ENCODE assay signal across 15 cellular contexts in the genomic region with DNA sequence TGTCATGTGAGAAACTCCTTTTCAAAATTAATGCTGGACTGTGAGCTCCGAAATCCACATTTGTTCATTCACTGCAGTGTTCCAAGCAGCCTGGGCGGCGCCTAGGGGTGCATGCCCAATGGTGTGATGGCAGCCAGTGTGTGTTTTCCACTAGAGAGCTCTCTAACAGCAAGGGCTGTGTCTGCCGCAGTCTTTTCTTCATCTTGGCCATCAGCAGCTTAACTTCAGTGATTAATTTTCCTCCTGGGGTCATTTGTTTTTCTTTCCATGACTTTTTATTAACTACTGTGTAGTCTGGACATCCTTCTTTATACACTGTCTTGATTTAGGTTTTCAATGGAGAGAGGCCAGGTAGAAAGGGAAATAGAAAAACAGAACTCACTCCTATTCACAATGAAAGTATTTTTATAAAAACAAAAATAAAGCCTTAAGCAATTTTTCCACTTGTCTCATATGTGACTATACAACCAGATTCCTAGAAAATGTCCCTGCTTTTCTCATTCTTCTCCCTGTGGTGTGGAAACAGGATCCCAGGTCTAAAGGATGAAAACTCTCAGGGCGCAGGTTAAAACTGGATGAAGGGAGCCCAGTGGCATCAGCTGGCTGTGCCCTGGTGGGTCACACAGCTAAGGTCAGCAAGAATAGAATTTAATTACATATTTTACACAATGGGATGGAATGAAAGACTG.
DNase-seq lines count a peak whose midpoint lies in the region; ATAC-seq and TF ChIP-seq lines count a peak whose summit lies in the region.
"Had no signal": no experiment of that assay in that cellular context is flagged by ENCODE, and none has a peak within 500 bp of the region (broad histone marks: within the 10 kb centered on the region; RNA-seq: fewer than 3 reads in every experiment).

No MANE protein-coding gene starts in this region.

- peak overlapping the region; percentile 71 for H3K4ac ChIP-seq in IMR-90 (ENCODE audit: low read depth, low read length)

- TF ChIP-seq RAD21 in IMR-90 (IDR thresholded peaks at IDR 0.05; ENCODE audit: low read length), result no peak

- no peak overlapping the region for H3K27ac ChIP-seq in IMR-90 (ENCODE audit: insufficient read depth, low read length)
- H3K27ac ChIP-seq: neutrophil had no signal

- H3K27me3 Mint-ChIP-seq in osteocyte (ENCODE audit: unreplicated experiment), result no peaks in the 10 kb centered on the region
- no peaks in the 10 kb centered on the region for H3K27me3 Mint-ChIP-seq in activated CD8-positive, alpha-beta T cell treated with anti-CD3 and anti-CD28 coated beads for 36 hours
- H3K27me3 Mint-ChIP-seq: dendritic cell treated with granulocyte-macrophage colony-stimulating factor and Interleukin-4, amounts not matched to agents 40 ng/mL and 50 ng/mL, for 4 days had no signal

- H3K36me3 ChIP-seq in IMR-90 (ENCODE audit: control insufficient read depth, insufficient read depth, low read length), result no peaks in the 10 kb centered on the region
- H3K36me3 ChIP-seq: neutrophil had no signal

- H3K4me3 ChIP-seq in AG09309 (ENCODE audit: control insufficient read depth, low read depth, low read length), result no peak overlapping the region
- H3K4me3 ChIP-seq in IMR-90 (ENCODE audit: insufficient read depth, low read depth, low read length), result no peak overlapping the region

- peak overlapping the region; percentile 58 for H2AFZ ChIP-seq in IMR-90 (replicated peaks; ENCODE audit: low read length, poor library complexity)

- no peak overlapping the region for H2AK9ac ChIP-seq in IMR-90 (replicated peaks; ENCODE audit: low read depth, low read length, poor library complexity)

- H3K56ac ChIP-seq in IMR-90 (ENCODE audit: extremely low read depth, insufficient read depth, low read length), result no peak overlapping the region; the same call in 1 of the 2 replicates

- BruUV-seq in IMR-90 (replicated peaks; lab: Mats Ljungman, UMichigan), result no TSS peak

- peak overlapping the region; percentile 75 for H2AK5ac ChIP-seq in IMR-90 (ENCODE audit: low read depth, low read length)

- no peak overlapping the region for H3K18ac ChIP-seq in IMR-90 (ENCODE audit: low read depth, low read length)

- H4K8ac ChIP-seq in IMR-90 (ENCODE audit: low read depth in 2 of 2, low read length in 2 of 2), result peak overlapping the region; percentile 26 to 37; a peak in 2 of 4 replicates

- peak overlapping the region; percentile 29 for H2BK5ac ChIP-seq in IMR-90 (ENCODE audit: low read depth, low read length, poor library complexity, severe bottlenecking)

- ATAC-seq in IMR-90 (ENCODE audit: low read depth), result peak; percentile 71
- ATAC-seq in activated CD8-positive, alpha-beta T cell treated with anti-CD3 and anti-CD28 coated beads for 36 hours, result no peak
- ATAC-seq in HG03469 (IDR thresholded peaks at IDR 0.05; ENCODE audit: unreplicated experiment), result no peak

- H2BK120ac ChIP-seq in IMR-90 (ENCODE audit: low read depth, low read length), result peak overlapping the region; percentile 84

- peak overlapping the region; percentile 46; the same call in 1 of the 2 replicates for H3K14ac ChIP-seq in IMR-90 (replicated peaks; ENCODE audit: low read depth, low read length)

- intact Hi-C loops in IMR-90 (cut with micrococcal nuclease), result no loop called here
- intact Hi-C loops in activated CD8-positive, alpha-beta T cell treated with anti-CD3 and anti-CD28 coated beads for 36 hours (cut with micrococcal nuclease), result no loop called here

- no peak overlapping the region; the same call in 1 of the 2 replicates for H4K5ac ChIP-seq in IMR-90 (ENCODE audit: low read depth, low read length)

- peak overlapping the region; percentile 87 for H2BK20ac ChIP-seq in IMR-90 (ENCODE audit: low read depth, low read length)

- H3K9me3 Mint-ChIP-seq in osteocyte (ENCODE audit: unreplicated experiment), result no peaks in the 10 kb centered on the region
- no peaks in the 10 kb centered on the region for H3K9me3 Mint-ChIP-seq in activated CD8-positive, alpha-beta T cell treated with anti-CD3 and anti-CD28 coated beads for 36 hours
- H3K9me3 Mint-ChIP-seq: dendritic cell treated with granulocyte-macrophage colony-stimulating factor and Interleukin-4, amounts not matched to agents 40 ng/mL and 50 ng/mL, for 4 days had no signal

- DNase-seq in AG09309 (ENCODE audit: low read depth) (no peak), IMR-90 (no peak), cerebellar cortex (ENCODE audit: low spot score) (peak; percentile 79), osteocyte (ENCODE audit: extremely low spot score, unreplicated experiment) (no peak), NCI-H345 (lab: John Stamatoyannopoulos, UW) (no peak)
- DNase-seq in activated T-cell treated with anti-CD3 and anti-CD28 coated beads, Interleukin-2, amount 50 U/mL, for 1 hour, result no peak
- no peak for DNase-seq in activated CD8-positive, alpha-beta T cell treated with anti-CD3 and anti-CD28 coated beads for 36 hours
- DNase-seq: activated CD4-positive, alpha-beta T cell treated with anti-CD3 and anti-CD28 coated beads, Interleukin-2, amount 50 U/mL, for 4 hours; activated naive CD4-positive, alpha-beta T cell treated with anti-CD3 and anti-CD28 coated beads for 36 hours; CD4-positive, alpha-beta memory T cell; NCI-H1694; stimulated activated CD4-positive, alpha-beta T cell treated with anti-CD3 and anti-CD28 coated beads, Interleukin-15, amount 100 ng/mL, for 24 hours had no signal

- 64% methylated on average over 3 of the region's 5 CpGs; no CpG with 5 or more reads in 1 of the 2 experiments for WGBS in IMR-90 (ENCODE audit: extremely low coverage in 2 of 2, insufficient read length in 1 of 2), 2 experiments

- H3K4me3 Mint-ChIP-seq in osteocyte (ENCODE audit: unreplicated experiment), result peak overlapping the region; percentile 5
- no peak overlapping the region for H3K4me3 Mint-ChIP-seq in activated CD8-positive, alpha-beta T cell treated with anti-CD3 and anti-CD28 coated beads for 36 hours
- H3K4me3 Mint-ChIP-seq: activated naive CD4-positive, alpha-beta T cell treated with anti-CD3 and anti-CD28 coated beads for 36 hours; CD4-positive, alpha-beta memory T cell; dendritic cell treated with granulocyte-macrophage colony-stimulating factor and Interleukin-4, amounts not matched to agents 40 ng/mL and 50 ng/mL, for 4 days had no signal

- dilution Hi-C loops in IMR-90 (cut with HindIII; ENCODE audit: low sequenced_read_pairs, unreplicated experiment), result no loop called here

- CTCF ChIA-PET in IMR-90 (lab: Yijun Ruan, JAX), result no interaction called here
- CTCF ChIA-PET in activated CD8-positive, alpha-beta T cell treated with anti-CD3 and anti-CD28 coated beads for 36 hours (lab: Charles Lee), result no interaction called here

- no peak overlapping the region for H3K4me2 ChIP-seq in IMR-90 (ENCODE audit: low read depth, low read length)

- H3K23ac ChIP-seq in IMR-90 (ENCODE audit: low read depth, low read length), result 0 out of 2 replicates have a peak overlapping the region, but pooled peaks have one; percentile 34

- H3K9me1 ChIP-seq in IMR-90 (ENCODE audit: insufficient read depth, low read length), result peaks cover 11% of the 10 kb centered on the region; the same call in 1 of the 2 replicates

- peaks cover 52% of the 10 kb centered on the region for H3K4me1 Mint-ChIP-seq in osteocyte (ENCODE audit: unreplicated experiment)
- H3K4me1 Mint-ChIP-seq in activated CD8-positive, alpha-beta T cell treated with anti-CD3 and anti-CD28 coated beads for 36 hours (ENCODE audit: low read depth), result no peaks in the 10 kb centered on the region
- H3K4me1 Mint-ChIP-seq: CD4-positive, alpha-beta memory T cell had no signal

- in situ Hi-C loops in IMR-90 (cut with MboI; ENCODE audit: low sequenced_read_pairs), result no loop called here

- no peaks in the 10 kb centered on the region for H3K27me3 ChIP-seq in IMR-90 (ENCODE audit: control insufficient read depth, insufficient read depth, low read length)

- H3K27ac Mint-ChIP-seq in osteocyte (ENCODE audit: unreplicated experiment), result peak overlapping the region; percentile 95
- H3K27ac Mint-ChIP-seq in activated CD8-positive, alpha-beta T cell treated with anti-CD3 and anti-CD28 coated beads for 36 hours, result no peak overlapping the region
- H3K27ac Mint-ChIP-seq: activated naive CD4-positive, alpha-beta T cell treated with anti-CD3 and anti-CD28 coated beads for 36 hours; CD4-positive, alpha-beta memory T cell; dendritic cell treated with granulocyte-macrophage colony-stimulating factor and Interleukin-4, amounts not matched to agents 40 ng/mL and 50 ng/mL, for 4 days had no signal

- H3K9me3 ChIP-seq in IMR-90 (ENCODE audit: control insufficient read depth, insufficient read depth, low read length), result no peaks in the 10 kb centered on the region
- H3K9me3 ChIP-seq: neutrophil had no signal

- H3K79me1 ChIP-seq in IMR-90 (ENCODE audit: low read depth in 1 of 2, low read length in 2 of 2), result no peaks in the 10 kb centered on the region

- peaks cover 7% of the 10 kb centered on the region; the same call in 1 of the 2 replicates for H3K4me1 ChIP-seq in IMR-90 (ENCODE audit: control insufficient read depth, insufficient read depth, low read length)

- no peaks in the 10 kb centered on the region for H4K20me1 ChIP-seq in IMR-90 (ENCODE audit: insufficient read depth, low read length)

- H4K91ac ChIP-seq in IMR-90 (ENCODE audit: insufficient read depth, low read depth, low read length), result peak overlapping the region; percentile 63

- H3K9ac ChIP-seq in IMR-90 (ENCODE audit: low read depth, low read length), result no peak overlapping the region

- H2BK15ac ChIP-seq in IMR-90 (ENCODE audit: low read depth, low read length), result peak overlapping the region; percentile 58; the same call in 1 of the 3 replicates

- H3K36me3 Mint-ChIP-seq in osteocyte (ENCODE audit: unreplicated experiment), result no peaks in the 10 kb centered on the region
- no peaks in the 10 kb centered on the region for H3K36me3 Mint-ChIP-seq in activated CD8-positive, alpha-beta T cell treated with anti-CD3 and anti-CD28 coated beads for 36 hours (ENCODE audit: low read depth)
- H3K36me3 Mint-ChIP-seq: CD4-positive, alpha-beta memory T cell had no signal

- POLR2A ChIA-PET in IMR-90 (lab: Charles Lee; ENCODE audit: unreplicated experiment), result no interaction called here
- POLR2A ChIA-PET in activated CD8-positive, alpha-beta T cell treated with anti-CD3 and anti-CD28 coated beads for 36 hours (lab: Charles Lee), result no interaction called here

- TF ChIP-seq CTCF in AG09309 (IDR thresholded peaks at IDR 0.05; ENCODE audit: control insufficient read depth, insufficient read depth, low read depth, low read length, missing control alignments), result peak; percentile 23
- no peak for TF ChIP-seq CTCF in IMR-90 (conservative IDR thresholded peaks at IDR 0.05; ENCODE audit: low read depth, low read length)
- peak; percentile 35 for TF ChIP-seq CTCF in osteocyte (IDR thresholded peaks at IDR 0.05)
- no peak for TF ChIP-seq CTCF in activated CD8-positive, alpha-beta T cell treated with anti-CD3 and anti-CD28 coated beads for 36 hours (IDR thresholded peaks at IDR 0.05)

- no peak for TF ChIP-seq POLR2A in IMR-90 (IDR thresholded peaks at IDR 0.05; ENCODE audit: low read depth, low read length)

TF ChIP-seq in IMR-90, 13 proteins besides CTCF, POLR2A, EP300 and RAD21 (continues in another document):
- TF ChIP-seq RFX5 (IDR thresholded peaks at IDR 0.05; ENCODE audit: low read depth, low read length) (no peak), MAFK (IDR thresholded peaks at IDR 0.05; ENCODE audit: low read depth, low read length) (no peak), RCOR1 (IDR thresholded peaks at IDR 0.05; ENCODE audit: insufficient replicate concordance, low read length) (no peak), NFE2L2 (IDR thresholded peaks at IDR 0.05; ENCODE audit: low read depth, low read length) (no peak)

Comparison
In these comparisons a context has a peak if more than half of its experiments do, and no peak if none do; other contexts are left out.
1. CTCF ChIP-seq: peak in AG09309 (single experiment) and osteocyte (single experiment); none in IMR-90 (single experiment) and activated CD8-positive, alpha-beta T cell treated with anti-CD3 and anti-CD28 coated beads for 36 hours (single experiment).